Comparison of ENCODE assay signal across 7 cellular contexts in the genomic region with DNA sequence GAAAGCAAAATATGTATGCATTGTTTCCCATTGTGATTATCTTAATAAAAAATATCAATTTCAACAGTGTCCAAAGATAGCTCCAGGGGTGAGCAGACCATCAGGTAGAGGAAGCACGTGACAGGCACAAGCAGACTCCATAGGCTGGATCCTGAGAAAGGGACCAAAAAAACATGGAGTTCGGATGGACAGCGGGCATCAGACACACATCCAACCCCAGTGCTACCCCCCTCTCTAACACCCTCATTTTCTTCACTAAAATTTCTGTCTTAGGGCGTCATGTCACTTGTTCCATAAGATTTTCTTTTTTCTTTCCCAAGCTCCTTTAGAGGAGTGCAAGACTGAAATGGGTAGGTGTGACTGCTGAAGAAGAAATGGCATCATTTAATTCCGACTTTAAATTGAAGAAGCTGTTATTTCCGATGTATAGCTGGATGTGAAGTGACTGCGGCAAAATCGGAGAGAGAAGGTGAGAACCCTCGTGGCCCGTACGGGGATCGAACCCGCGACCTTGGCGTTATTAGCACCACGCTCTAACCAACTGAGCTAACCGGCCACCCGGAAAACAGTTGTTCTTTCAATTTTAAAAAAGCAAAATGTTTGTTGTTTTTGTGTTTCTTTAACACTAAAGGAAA. TPM values are rescaled to one million over a fixed set of nuclear protein-coding genes. Genes with fewer than 3 reads are reported as not detected.
DNase-seq lines count a peak whose midpoint lies in the region; ATAC-seq and TF ChIP-seq lines count a peak whose summit lies in the region.

No MANE protein-coding gene starts in this region.

- no peak for TF ChIP-seq RAD21 in SK-N-SH (IDR thresholded peaks at IDR 0.05; ENCODE audit: low read length)

- H3K4me2 ChIP-seq in SK-N-SH: no peak overlapping the region; the same call in 1 of the 2 replicates

- WGBS in SK-N-SH (ENCODE audit: low lambda C conversion rate): 8% methylated on average over 18 of the region's 18 CpGs

- CTCF ChIA-PET in SK-N-SH (lab: Yijun Ruan, JAX): interaction anchor here (0.8 to 1.0 kb wide), 2 partner anchors 14 to 75 kb away, joined by 3 read pairs; no protein-coding TSS in a partner anchor

- H3K27me3 ChIP-seq in SK-N-SH (ENCODE audit: insufficient read depth): peaks cover 51% of the 10 kb centered on the region; the same call in 1 of the 2 replicates
- H3K27me3 ChIP-seq in lower lobe of right lung (ENCODE audit: low read depth): peaks cover 91% of the 10 kb centered on the region

- H3K9ac ChIP-seq in SK-N-SH: no peak overlapping the region

- ATAC-seq in HG02759 (IDR thresholded peaks at IDR 0.05; ENCODE audit: unreplicated experiment) (no peak), lower lobe of right lung (no peak)

- H3K79me2 ChIP-seq in SK-N-SH (ENCODE audit: insufficient read depth): no peaks in the 10 kb centered on the region

- peak; percentile 70 for DNase-seq in HCEC 1CT
- DNase-seq in SK-N-SH: no peak
- DNase-seq in choroid plexus epithelial cell (ENCODE audit: low read depth): peak; percentile 63
- DNase-seq in stimulated activated CD4-positive, alpha-beta T cell treated with anti-CD3 and anti-CD28 coated beads, Interleukin-12 subunit alpha, Interleukin-12 subunit beta, amount 100 ng/mL, for 4 hours: peak; percentile 57
- DNase-seq in GM13976 (ENCODE audit: low spot score): no peak
- DNase-seq in lower lobe of right lung: no peak

- no peaks in the 10 kb centered on the region; a peak in 2 of 4 replicates for H3K4me1 ChIP-seq in SK-N-SH (ENCODE audit: control insufficient read depth in 1 of 2, insufficient read depth in 2 of 2, low read depth in 1 of 2, low read length in 1 of 2)
- no peaks in the 10 kb centered on the region for H3K4me1 ChIP-seq in lower lobe of right lung

- no peaks in the 10 kb centered on the region for H3K9me2 ChIP-seq in SK-N-SH

- in situ Hi-C loops in GM13976 (cut with MboI; ENCODE audit: low sequenced_read_pairs, unreplicated experiment): no loop called here

- TF ChIP-seq CTCF in SK-N-SH (IDR thresholded peaks at IDR 0.05) (no peak), choroid plexus epithelial cell (conservative IDR thresholded peaks at IDR 0.05; ENCODE audit: low read depth, low read length) (no peak), GM13976 (IDR thresholded peaks at IDR 0.05; ENCODE audit: borderline replicate concordance, control extremely low read depth, extremely low read depth, insufficient read depth, missing control alignments) (no peak), lower lobe of right lung (IDR thresholded peaks at IDR 0.05) (no peak)

- no peak for TF ChIP-seq EP300 in SK-N-SH (IDR thresholded peaks at IDR 0.05; ENCODE audit: borderline replicate concordance in 1 of 2, low read depth in 1 of 2, low read length in 1 of 2)

- H3K9me3 ChIP-seq in SK-N-SH: no peaks in the 10 kb centered on the region
- no peaks in the 10 kb centered on the region for H3K9me3 ChIP-seq in lower lobe of right lung

- H3K36me3 ChIP-seq in SK-N-SH (replicated peaks in 1 of 2; ENCODE audit: control insufficient read depth in 1 of 2, insufficient read depth in 2 of 2, low read length in 1 of 2) (no peaks in the 10 kb centered on the region), lower lobe of right lung (no peaks in the 10 kb centered on the region)

- intact Hi-C loops in lower lobe of right lung (cut with DNase I): no loop called here

- POLR2A ChIA-PET in SK-N-SH (lab: Yijun Ruan, JAX): no interaction called here

- H3K27ac ChIP-seq in SK-N-SH (ENCODE audit: low read depth in 2 of 2, low read length in 1 of 2) (no peak overlapping the region), lower lobe of right lung (no peak overlapping the region)

- H3K4me3 ChIP-seq in SK-N-SH (ENCODE audit: low read depth in 2 of 2, low read length in 1 of 2) (no peak overlapping the region), choroid plexus epithelial cell (ENCODE audit: low read depth, low read length) (no peak overlapping the region), lower lobe of right lung (no peak overlapping the region)

- no peaks in the 10 kb centered on the region for H3F3A ChIP-seq in SK-N-SH (replicated peaks; ENCODE audit: insufficient read depth)

- no peaks in the 10 kb centered on the region for H4K20me1 ChIP-seq in SK-N-SH (ENCODE audit: insufficient read depth)

- H2AFZ ChIP-seq in SK-N-SH (ENCODE audit: low read depth): no peak overlapping the region

TF ChIP-seq in SK-N-SH, 30 proteins besides CTCF, POLR2A, EP300 and RAD21:
- TF ChIP-seq, protein P1, sequence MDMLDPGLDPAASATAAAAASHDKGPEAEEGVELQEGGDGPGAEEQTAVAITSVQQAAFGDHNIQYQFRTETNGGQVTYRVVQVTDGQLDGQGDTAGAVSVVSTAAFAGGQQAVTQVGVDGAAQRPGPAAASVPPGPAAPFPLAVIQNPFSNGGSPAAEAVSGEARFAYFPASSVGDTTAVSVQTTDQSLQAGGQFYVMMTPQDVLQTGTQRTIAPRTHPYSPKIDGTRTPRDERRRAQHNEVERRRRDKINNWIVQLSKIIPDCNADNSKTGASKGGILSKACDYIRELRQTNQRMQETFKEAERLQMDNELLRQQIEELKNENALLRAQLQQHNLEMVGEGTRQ (IDR thresholded peaks at IDR 0.05; ENCODE audit: borderline replicate concordance, low read depth, low read length): no peak
- no peak for TF ChIP-seq EZH2phosphoT487 (IDR thresholded peaks at IDR 0.05; ENCODE audit: borderline replicate concordance, low read depth)
- TF ChIP-seq, protein P2, sequence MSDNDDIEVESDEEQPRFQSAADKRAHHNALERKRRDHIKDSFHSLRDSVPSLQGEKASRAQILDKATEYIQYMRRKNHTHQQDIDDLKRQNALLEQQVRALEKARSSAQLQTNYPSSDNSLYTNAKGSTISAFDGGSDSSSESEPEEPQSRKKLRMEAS (IDR thresholded peaks at IDR 0.05; ENCODE audit: low read depth): no peak
- TF ChIP-seq TEAD4 (IDR thresholded peaks at IDR 0.05; ENCODE audit: borderline replicate concordance, insufficient read depth): peak; percentile 24; the same call in 1 of the 2 replicates
- TF ChIP-seq TCF12 (IDR thresholded peaks at IDR 0.05): no peak
- TF ChIP-seq TAF1 (IDR thresholded peaks at IDR 0.05; ENCODE audit: borderline replicate concordance, low read depth, low read length): no peak
- no peak for TF ChIP-seq GATA2 (CRISPR knock-in tag; IDR thresholded peaks at IDR 0.05)
- no peak for TF ChIP-seq NFIC (IDR thresholded peaks at IDR 0.05; ENCODE audit: borderline replicate concordance)
- 0 out of 2 replicates have a peak, but pooled peaks have one; percentile 15 for TF ChIP-seq USF1 (IDR thresholded peaks at IDR 0.05; ENCODE audit: borderline replicate concordance, low read depth)
- TF ChIP-seq IRF3 (IDR thresholded peaks at IDR 0.05; ENCODE audit: low read depth, low read length): no peak
- TF ChIP-seq, protein P3, sequence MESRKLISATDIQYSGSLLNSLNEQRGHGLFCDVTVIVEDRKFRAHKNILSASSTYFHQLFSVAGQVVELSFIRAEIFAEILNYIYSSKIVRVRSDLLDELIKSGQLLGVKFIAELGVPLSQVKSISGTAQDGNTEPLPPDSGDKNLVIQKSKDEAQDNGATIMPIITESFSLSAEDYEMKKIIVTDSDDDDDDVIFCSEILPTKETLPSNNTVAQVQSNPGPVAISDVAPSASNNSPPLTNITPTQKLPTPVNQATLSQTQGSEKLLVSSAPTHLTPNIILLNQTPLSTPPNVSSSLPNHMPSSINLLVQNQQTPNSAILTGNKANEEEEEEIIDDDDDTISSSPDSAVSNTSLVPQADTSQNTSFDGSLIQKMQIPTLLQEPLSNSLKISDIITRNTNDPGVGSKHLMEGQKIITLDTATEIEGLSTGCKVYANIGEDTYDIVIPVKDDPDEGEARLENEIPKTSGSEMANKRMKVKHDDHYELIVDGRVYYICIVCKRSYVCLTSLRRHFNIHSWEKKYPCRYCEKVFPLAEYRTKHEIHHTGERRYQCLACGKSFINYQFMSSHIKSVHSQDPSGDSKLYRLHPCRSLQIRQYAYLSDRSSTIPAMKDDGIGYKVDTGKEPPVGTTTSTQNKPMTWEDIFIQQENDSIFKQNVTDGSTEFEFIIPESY (IDR thresholded peaks at IDR 0.05; ENCODE audit: borderline replicate concordance, low read depth): no peak
- TF ChIP-seq FOSL2 (IDR thresholded peaks at IDR 0.05; ENCODE audit: borderline replicate concordance, low read depth): peak; percentile 19; the same call in 1 of the 2 replicates
- no peak for TF ChIP-seq SMC3 (IDR thresholded peaks at IDR 0.05; ENCODE audit: low read depth, low read length)
- no peak for TF ChIP-seq YY1 (IDR thresholded peaks at IDR 0.05; ENCODE audit: low read depth)
- no peak for TF ChIP-seq RFX5 (IDR thresholded peaks at IDR 0.05; ENCODE audit: low read length)

RNA-seq across cellular contexts. Expression of gene PRSS16, which starts 10.3 kb away (rescaled TPM):
- polyA plus RNA-seq in SK-N-SH (2012; rRNA removed): 0.05 and 0.07 TPM in 2 replicates
- polyA plus RNA-seq in SK-N-SH (2012; cell fraction: cytosol; rRNA removed): 0.06 and 0.12 TPM in 2 replicates
- 0.13 and 0.19 TPM in 2 replicates for polyA plus RNA-seq in SK-N-SH (2012; cell fraction: nucleus; rRNA removed)
- 13.4 TPM for total RNA-seq in lower lobe of right lung

Comparison
In these comparisons a context has a peak if more than half of its experiments do, and no peak if none do; other contexts are left out.
1. DNase-seq: peak in HCEC 1CT (single experiment), choroid plexus epithelial cell (single experiment) and stimulated activated CD4-positive, alpha-beta T cell treated with anti-CD3 and anti-CD28 coated beads, Interleukin-12 subunit alpha, Interleukin-12 subunit beta, amount 100 ng/mL, for 4 hours (single experiment); none in SK-N-SH (single experiment), GM13976 (single experiment) and lower lobe of right lung (single experiment).